Comparison of ENCODE assay signal across 21 cellular contexts in genomic region chr1:207069059-207069458, GRCh38. TPM values are rescaled to one million over a fixed set of nuclear protein-coding genes. Genes with fewer than 3 reads are reported as not detected.
DNase-seq lines count a peak whose midpoint lies in the region; ATAC-seq, FAIRE-seq and TF ChIP-seq lines count a peak whose summit lies in the region.
"Had no signal": no experiment of that assay in that cellular context is flagged by ENCODE, and none has a peak within 500 bp of the region (broad histone marks: within the 10 kb centered on the region; RNA-seq: fewer than 3 reads in every experiment).

No MANE protein-coding gene starts in this region.

- H3K9me3 Mint-ChIP-seq in activated T-cell treated with anti-CD3 and anti-CD28 coated beads, Interleukin-2, amount 50 U/mL, for 4 hours, result no peaks in the 10 kb centered on the region
- no peaks in the 10 kb centered on the region for H3K9me3 Mint-ChIP-seq in activated CD8-positive, alpha-beta T cell treated with anti-CD3 and anti-CD28 coated beads, Interleukin-2, amount 10 ng/mL, durations not matched to agents 7 days and 5 days (ENCODE audit: insufficient read depth)
- H3K9me3 Mint-ChIP-seq in stimulated activated naive CD8-positive, alpha-beta T cell treated with anti-CD3 and anti-CD28 coated beads, Interleukin-15, amount 100 ng/mL, for 72 hours, result no peaks in the 10 kb centered on the region
- H3K9me3 Mint-ChIP-seq: nephron progenitor cell; stimulated activated naive CD8-positive, alpha-beta T cell treated with anti-CD3 and anti-CD28 coated beads, Interleukin-15, Interleukin-2, amounts not matched to agents 100 ng/mL and 50 ng/mL, for 24 hours had no signal

- no peaks in the 10 kb centered on the region for H3K27me3 Mint-ChIP-seq in activated T-cell treated with anti-CD3 and anti-CD28 coated beads, Interleukin-2, amount 50 U/mL, for 4 hours (ENCODE audit: low read depth)
- no peaks in the 10 kb centered on the region for H3K27me3 Mint-ChIP-seq in activated CD8-positive, alpha-beta T cell treated with anti-CD3 and anti-CD28 coated beads, Interleukin-2, amount 10 ng/mL, durations not matched to agents 7 days and 5 days (ENCODE audit: low read depth)
- H3K27me3 Mint-ChIP-seq in stimulated activated naive CD8-positive, alpha-beta T cell treated with anti-CD3 and anti-CD28 coated beads, Interleukin-15, amount 100 ng/mL, for 72 hours, result no peaks in the 10 kb centered on the region
- H3K27me3 Mint-ChIP-seq: stimulated activated naive CD8-positive, alpha-beta T cell treated with anti-CD3 and anti-CD28 coated beads, Interleukin-15, Interleukin-2, amounts not matched to agents 100 ng/mL and 50 ng/mL, for 24 hours had no signal

- POLR2A ChIA-PET in activated CD8-positive, alpha-beta T cell treated with anti-CD3 and anti-CD28 coated beads, Interleukin-2, amount 10 ng/mL, durations not matched to agents 7 days and 5 days (lab: Charles Lee), result interaction anchor here (1.2 kb wide), 1 partner anchor 19 kb away, joined by 3 read pairs; no protein-coding TSS in a partner anchor

- no peak overlapping the region for H3K4me3 ChIP-seq in right atrium auricular region
- H3K4me3 ChIP-seq: adrenal gland, GM12878, GM23248, vagina had no signal

- peaks cover 0 to 2% of the 10 kb centered on the region in 2 donors for H3K4me1 ChIP-seq in right atrium auricular region
- H3K4me1 ChIP-seq: adrenal gland, vagina had no signal

- TF ChIP-seq CTCF in right atrium auricular region (IDR thresholded peaks at IDR 0.05), result no peak

- H3K27ac Mint-ChIP-seq in activated CD8-positive, alpha-beta T cell treated with anti-CD3 and anti-CD28 coated beads, Interleukin-2, amount 10 ng/mL, durations not matched to agents 7 days and 5 days, result peak overlapping the region; percentile 88
- no peak overlapping the region for H3K27ac Mint-ChIP-seq in stimulated activated naive CD8-positive, alpha-beta T cell treated with anti-CD3 and anti-CD28 coated beads, Interleukin-15, amount 100 ng/mL, for 72 hours
- H3K27ac Mint-ChIP-seq: nephron progenitor cell; stimulated activated naive CD8-positive, alpha-beta T cell treated with anti-CD3 and anti-CD28 coated beads, Interleukin-15, Interleukin-2, amounts not matched to agents 100 ng/mL and 50 ng/mL, for 24 hours had no signal

- H3K27ac ChIP-seq in right atrium auricular region, result peak overlapping the region; percentile 19 to 40
- H3K27ac ChIP-seq: adrenal gland, GM23248, vagina had no signal

- DNase-seq in activated T-cell treated with anti-CD3 and anti-CD28 coated beads, Interleukin-2, amount 50 U/mL, for 4 hours, result no peak
- no peak for DNase-seq in activated T-cell treated with anti-CD3 and anti-CD28 coated beads, Interleukin-2, amount 50 U/mL, for 1 hour
- peak; percentile 53 for DNase-seq in activated CD8-positive, alpha-beta T cell treated with anti-CD3 and anti-CD28 coated beads, Interleukin-2, amount 10 ng/mL, durations not matched to agents 7 days and 5 days
- no peak for DNase-seq in right atrium auricular region (ENCODE audit: low spot score)
- peak in 1 of 2 donors; percentile 18 for DNase-seq in stimulated activated naive CD8-positive, alpha-beta T cell treated with anti-CD3 and anti-CD28 coated beads, Interleukin-15, amount 100 ng/mL, for 72 hours
- no peak for DNase-seq in activated effector memory CD4-positive, alpha-beta T cell treated with Interleukin-2 at 50 U/mL for 16 hours
- no peak for DNase-seq in AG08396 (ENCODE audit: low spot score)
- no peak for DNase-seq in frontal cortex (ENCODE audit: low spot score in 2 of 2)
- DNase-seq: adrenal gland; central memory CD4-positive, alpha-beta T cell; GM23248; NCI-H2107; NCI-H82; nephron progenitor cell had no signal

- H3K27me3 ChIP-seq in right atrium auricular region, result no peaks in the 10 kb centered on the region
- H3K27me3 ChIP-seq: adrenal gland, vagina had no signal

- no peak overlapping the region for H3K4me3 Mint-ChIP-seq in activated T-cell treated with anti-CD3 and anti-CD28 coated beads, Interleukin-2, amount 50 U/mL, for 4 hours
- H3K4me3 Mint-ChIP-seq in activated CD8-positive, alpha-beta T cell treated with anti-CD3 and anti-CD28 coated beads, Interleukin-2, amount 10 ng/mL, durations not matched to agents 7 days and 5 days, result peak overlapping the region; percentile 42
- peak overlapping the region in 1 of 2 donors; percentile 13 for H3K4me3 Mint-ChIP-seq in stimulated activated naive CD8-positive, alpha-beta T cell treated with anti-CD3 and anti-CD28 coated beads, Interleukin-15, amount 100 ng/mL, for 72 hours
- H3K4me3 Mint-ChIP-seq: nephron progenitor cell; stimulated activated naive CD8-positive, alpha-beta T cell treated with anti-CD3 and anti-CD28 coated beads, Interleukin-15, Interleukin-2, amounts not matched to agents 100 ng/mL and 50 ng/mL, for 24 hours had no signal

- H3K36me3 Mint-ChIP-seq in activated T-cell treated with anti-CD3 and anti-CD28 coated beads, Interleukin-2, amount 50 U/mL, for 4 hours (ENCODE audit: insufficient read depth), result peaks cover 9% of the 10 kb centered on the region
- H3K36me3 Mint-ChIP-seq in activated CD8-positive, alpha-beta T cell treated with anti-CD3 and anti-CD28 coated beads, Interleukin-2, amount 10 ng/mL, durations not matched to agents 7 days and 5 days (ENCODE audit: low read depth), result peaks cover 28% of the 10 kb centered on the region

- H3K36me3 ChIP-seq in right atrium auricular region, result peaks cover 67% of the 10 kb centered on the region

- peaks cover 29% of the 10 kb centered on the region for H3K4me1 Mint-ChIP-seq in activated T-cell treated with anti-CD3 and anti-CD28 coated beads, Interleukin-2, amount 50 U/mL, for 4 hours (ENCODE audit: low read depth)
- H3K4me1 Mint-ChIP-seq in activated CD8-positive, alpha-beta T cell treated with anti-CD3 and anti-CD28 coated beads, Interleukin-2, amount 10 ng/mL, durations not matched to agents 7 days and 5 days (ENCODE audit: low read depth), result peaks cover 53% of the 10 kb centered on the region
- peaks cover 35% of the 10 kb centered on the region for H3K4me1 Mint-ChIP-seq in stimulated activated naive CD8-positive, alpha-beta T cell treated with anti-CD3 and anti-CD28 coated beads, Interleukin-15, amount 100 ng/mL, for 72 hours

- FAIRE-seq in frontal cortex (lab: Jason Lieb, UNC), result no peak

- no peaks in the 10 kb centered on the region for H3K9me3 ChIP-seq in right atrium auricular region
- H3K9me3 ChIP-seq: adrenal gland, vagina had no signal

- peak; percentile 57 to 59 for ATAC-seq in activated T-cell treated with anti-CD3 and anti-CD28 coated beads, Interleukin-2, amount 50 U/mL, for 4 hours
- peak; percentile 60 for ATAC-seq in activated CD8-positive, alpha-beta T cell treated with anti-CD3 and anti-CD28 coated beads, Interleukin-2, amount 10 ng/mL, durations not matched to agents 7 days and 5 days
- ATAC-seq in stimulated activated naive CD8-positive, alpha-beta T cell treated with anti-CD3 and anti-CD28 coated beads, Interleukin-15, amount 100 ng/mL, for 72 hours, result peak; percentile 88

- CTCF ChIA-PET in activated CD8-positive, alpha-beta T cell treated with anti-CD3 and anti-CD28 coated beads, Interleukin-2, amount 10 ng/mL, durations not matched to agents 7 days and 5 days (lab: Charles Lee), result interaction anchor here (0.8 to 2.5 kb wide), 9 partner anchors 8 to 64 kb away, joined by 3 to 9 read pairs (median 4); partner anchors contain the start of gene PFKFB2

RNA-seq across cellular contexts. Expression of gene PFKFB2, which starts 16.0 kb away (rescaled TPM):
- total RNA-seq in activated T-cell treated with anti-CD3 and anti-CD28 coated beads, Interleukin-2, amount 50 U/mL, for 4 hours, result 1 to 10 TPM; 2.8 to 5.7 (median 4.1) TPM
- total RNA-seq in activated CD8-positive, alpha-beta T cell treated with anti-CD3 and anti-CD28 coated beads, Interleukin-2, amount 10 ng/mL, durations not matched to agents 7 days and 5 days, result 1 to 10 TPM; 5.0 to 6.6 TPM
- total RNA-seq in right atrium auricular region, result 10 to 100 TPM; 11.8 to 27.5 TPM
- 9.4 TPM for total RNA-seq in frontal cortex

RNA-seq across cellular contexts. Expression of gene YOD1, which starts 18.1 kb away (rescaled TPM):
- total RNA-seq in activated T-cell treated with anti-CD3 and anti-CD28 coated beads, Interleukin-2, amount 50 U/mL, for 4 hours, result 10 to 100 TPM in 1 of 3 donors, 1 to 10 TPM in 2; 9.1 to 10.2 (median 9.9) TPM
- 1 to 10 TPM; 7.7 to 8.7 TPM for total RNA-seq in activated CD8-positive, alpha-beta T cell treated with anti-CD3 and anti-CD28 coated beads, Interleukin-2, amount 10 ng/mL, durations not matched to agents 7 days and 5 days
- total RNA-seq in right atrium auricular region (1 to 10 TPM; 3.5 to 4.7 TPM), frontal cortex (20.8 TPM)

RNA-seq across cellular contexts. Expression of gene C4BPB, which starts 19.6 kb away (rescaled TPM):
- under 1 TPM; 0.27 to 0.38 (median 0.29) TPM for total RNA-seq in activated T-cell treated with anti-CD3 and anti-CD28 coated beads, Interleukin-2, amount 50 U/mL, for 4 hours
- 1 to 10 TPM; 1.7 to 3.2 TPM for total RNA-seq in activated CD8-positive, alpha-beta T cell treated with anti-CD3 and anti-CD28 coated beads, Interleukin-2, amount 10 ng/mL, durations not matched to agents 7 days and 5 days
- total RNA-seq in right atrium auricular region (not detected), frontal cortex (not detected)
- total RNA-seq: fibroblast of villous mesenchyme, G401, GM23248, lower leg skin, pulmonary artery endothelial cell, vagina had no signal

RNA-seq across cellular contexts. Expression of gene C4BPA, which starts 35.0 kb away (rescaled TPM):
- under 1 TPM; 0.16 to 0.58 (median 0.41) TPM for total RNA-seq in activated T-cell treated with anti-CD3 and anti-CD28 coated beads, Interleukin-2, amount 50 U/mL, for 4 hours
- not detected for total RNA-seq in activated CD8-positive, alpha-beta T cell treated with anti-CD3 and anti-CD28 coated beads, Interleukin-2, amount 10 ng/mL, durations not matched to agents 7 days and 5 days
- total RNA-seq in right atrium auricular region (1 to 10 TPM in 1 of 2 donors, not detected in 1; 3.6 TPM), frontal cortex (not detected)
- total RNA-seq: fibroblast of villous mesenchyme, G401, GM23248, lower leg skin, pulmonary artery endothelial cell, vagina had no signal

RNA-seq across cellular contexts. Expression of gene C1orf116, which starts 36.5 kb away (rescaled TPM):
- under 1 TPM; 0.03 to 0.11 (median 0.08) TPM for total RNA-seq in activated T-cell treated with anti-CD3 and anti-CD28 coated beads, Interleukin-2, amount 50 U/mL, for 4 hours
- not detected for total RNA-seq in activated CD8-positive, alpha-beta T cell treated with anti-CD3 and anti-CD28 coated beads, Interleukin-2, amount 10 ng/mL, durations not matched to agents 7 days and 5 days
- under 1 TPM; 0.07 to 0.35 TPM for total RNA-seq in right atrium auricular region
- total RNA-seq in frontal cortex, result not detected
- total RNA-seq: fibroblast of villous mesenchyme, G401, GM23248 had no signal
